8 cellular contexts compared by ENCODE assay signal in the genomic region with DNA sequence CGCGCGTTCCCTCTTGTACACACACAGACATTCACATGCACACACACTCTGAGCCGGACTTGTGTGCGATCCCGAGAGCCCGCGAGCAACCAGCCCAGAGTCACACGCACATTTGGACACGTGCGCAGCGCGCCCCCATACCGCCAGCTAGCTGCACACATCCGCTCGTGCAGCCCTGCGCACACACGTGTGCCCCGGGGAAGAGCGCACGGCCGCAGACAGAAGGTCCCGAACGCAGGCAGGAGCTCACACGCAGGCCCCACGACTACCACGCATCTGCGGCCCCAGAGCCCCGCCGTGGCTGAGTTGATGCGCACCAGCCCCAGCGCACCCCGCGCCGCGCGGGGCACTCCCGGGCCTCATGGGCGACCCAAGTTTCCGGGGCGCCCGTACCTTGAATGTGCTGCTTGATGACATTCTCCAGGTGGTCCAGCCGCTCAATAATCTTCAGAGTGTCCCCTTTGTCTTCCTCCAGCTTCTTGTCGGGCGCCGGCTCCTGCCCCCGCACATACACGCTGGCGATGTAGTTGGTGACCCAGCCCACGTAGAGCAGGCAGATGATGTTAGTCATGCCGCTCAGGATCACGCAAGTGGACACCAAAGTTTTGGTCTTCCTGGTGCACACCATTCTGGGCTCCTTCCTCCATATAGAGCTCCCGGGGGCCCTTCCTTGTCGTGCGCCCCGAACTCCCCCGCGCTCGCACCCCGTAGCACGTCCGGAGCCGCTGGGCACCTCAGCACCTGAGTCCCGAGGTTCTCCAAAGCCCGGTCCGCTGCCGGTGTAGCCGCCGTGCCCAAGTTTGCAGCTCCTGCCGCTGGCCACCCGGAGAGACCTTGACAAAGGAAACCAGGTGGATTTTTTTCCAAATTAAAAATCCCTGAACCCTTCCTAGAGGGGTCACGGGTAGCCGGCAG. TPM values are rescaled to one million over a fixed set of nuclear protein-coding genes. Genes with fewer than 3 reads are reported as not detected.
DNase-seq lines count a peak whose midpoint lies in the region; ATAC-seq and TF ChIP-seq lines count a peak whose summit lies in the region.

No MANE protein-coding gene starts in this region.

- POLR2A ChIA-PET in CD4-positive, alpha-beta memory T cell (lab: Charles Lee; ENCODE audit: partially characterized antibody): no interaction called here
- POLR2A ChIA-PET in activated CD4-positive, alpha-beta memory T cell treated with anti-CD3 and anti-CD28 coated beads, Interleukin-2, amount 10 ng/mL, durations not matched to agents 7 days and 5 days (lab: Charles Lee): no interaction called here

- peaks cover 0 to 10% (median 8%) of the 10 kb centered on the region in 4 donors for H3K4me1 Mint-ChIP-seq in CD4-positive, alpha-beta memory T cell
- peaks cover 8% of the 10 kb centered on the region for H3K4me1 Mint-ChIP-seq in activated CD4-positive, alpha-beta memory T cell treated with anti-CD3 and anti-CD28 coated beads, Interleukin-2, amount 10 ng/mL, durations not matched to agents 7 days and 5 days

- H3K4me3 ChIP-seq in CD4-positive, alpha-beta memory T cell (ENCODE audit: low read length in 2 of 2): peak overlapping the region in 1 of 2 donors; percentile 18
- H3K4me3 ChIP-seq in HUES48 (ENCODE audit: low read depth, low read length) (peak overlapping the region; percentile 65), fibroblast of villous mesenchyme (ENCODE audit: low read depth, low read length) (peak overlapping the region; percentile 55)

- TF ChIP-seq CTCF in fibroblast of villous mesenchyme (IDR thresholded peaks at IDR 0.05; ENCODE audit: insufficient read depth, low read depth, low read length): no peak

- H3K27ac Mint-ChIP-seq in CD4-positive, alpha-beta memory T cell: no peak overlapping the region
- H3K27ac Mint-ChIP-seq in activated CD4-positive, alpha-beta memory T cell treated with anti-CD3 and anti-CD28 coated beads, Interleukin-2, amount 10 ng/mL, durations not matched to agents 7 days and 5 days: no peak overlapping the region

- peaks cover 5% of the 10 kb centered on the region for H3K4me1 ChIP-seq in CD4-positive, alpha-beta memory T cell (ENCODE audit: insufficient read depth, low read length)
- H3K4me1 ChIP-seq in HUES48 (ENCODE audit: control insufficient read depth, insufficient read depth, low read length): peaks cover 11% of the 10 kb centered on the region

- ATAC-seq in GM18909 (IDR thresholded peaks at IDR 0.05; ENCODE audit: poor library complexity, unreplicated experiment): peak; percentile 17

- no peaks in the 10 kb centered on the region for H3K36me3 Mint-ChIP-seq in CD4-positive, alpha-beta memory T cell
- H3K36me3 Mint-ChIP-seq in activated CD4-positive, alpha-beta memory T cell treated with anti-CD3 and anti-CD28 coated beads, Interleukin-2, amount 10 ng/mL, durations not matched to agents 7 days and 5 days (ENCODE audit: low read depth): no peaks in the 10 kb centered on the region

- intact Hi-C loops in CD4-positive, alpha-beta memory T cell (cut with micrococcal nuclease): no loop called here

- DNase-seq in CD4-positive, alpha-beta memory T cell: no peak
- DNase-seq in activated CD4-positive, alpha-beta memory T cell treated with anti-CD3 and anti-CD28 coated beads, Interleukin-2, amount 10 ng/mL, durations not matched to agents 7 days and 5 days: peak; percentile 21
- DNase-seq in fibroblast of villous mesenchyme (ENCODE audit: low read depth): peak; percentile 13
- DNase-seq in nucleus accumbens (lab: John Stamatoyannopoulos, UW): peak in 29 of 56 donors; percentile 9 to 57 (median 29)
- no peak for DNase-seq in NCI-H187 treated with DMSO at 0.1 percent for 48 hours (lab: John Stamatoyannopoulos, UW)
- DNase-seq in cortex of kidney (lab: John Stamatoyannopoulos, UW): no peak

- H3K9me3 ChIP-seq in CD4-positive, alpha-beta memory T cell (ENCODE audit: control insufficient read depth in 1 of 2, low read length in 2 of 2): no peaks in the 10 kb centered on the region
- H3K9me3 ChIP-seq in HUES48 (ENCODE audit: control insufficient read depth, insufficient read depth, low read length): no peaks in the 10 kb centered on the region

- no peaks in the 10 kb centered on the region for H3K9me3 Mint-ChIP-seq in CD4-positive, alpha-beta memory T cell
- no peaks in the 10 kb centered on the region for H3K9me3 Mint-ChIP-seq in activated CD4-positive, alpha-beta memory T cell treated with anti-CD3 and anti-CD28 coated beads, Interleukin-2, amount 10 ng/mL, durations not matched to agents 7 days and 5 days

- CTCF ChIA-PET in CD4-positive, alpha-beta memory T cell (lab: Charles Lee; ENCODE audit: partially characterized antibody): interaction anchor here (1.3 kb wide), 1 partner anchor 593 kb away, joined by 3 read pairs; no protein-coding TSS in a partner anchor
- CTCF ChIA-PET in activated CD4-positive, alpha-beta memory T cell treated with anti-CD3 and anti-CD28 coated beads, Interleukin-2, amount 10 ng/mL, durations not matched to agents 7 days and 5 days (lab: Charles Lee): interaction anchor here (0.6 to 1.4 kb wide), 3 partner anchors 167 to 828 kb away, joined by 3 to 4 read pairs (median 3); no protein-coding TSS in a partner anchor

- H3K4me3 Mint-ChIP-seq in CD4-positive, alpha-beta memory T cell: peak overlapping the region; percentile 51 to 80 (median 64)
- H3K4me3 Mint-ChIP-seq in activated CD4-positive, alpha-beta memory T cell treated with anti-CD3 and anti-CD28 coated beads, Interleukin-2, amount 10 ng/mL, durations not matched to agents 7 days and 5 days: peak overlapping the region; percentile 57

- H3K27me3 ChIP-seq in CD4-positive, alpha-beta memory T cell (ENCODE audit: insufficient read depth, low read length): no peaks in the 10 kb centered on the region
- peaks cover 45% of the 10 kb centered on the region for H3K27me3 ChIP-seq in HUES48 (ENCODE audit: control insufficient read depth, insufficient read depth, low read length)

- H3K9ac ChIP-seq in HUES48 (ENCODE audit: low read depth, low read length): 0 out of 2 replicates have a peak overlapping the region, but pooled peaks have one; percentile 10

- H3K27me3 Mint-ChIP-seq in CD4-positive, alpha-beta memory T cell: peaks cover 39 to 45% of the 10 kb centered on the region in 2 donors
- peaks cover 65% of the 10 kb centered on the region for H3K27me3 Mint-ChIP-seq in activated CD4-positive, alpha-beta memory T cell treated with anti-CD3 and anti-CD28 coated beads, Interleukin-2, amount 10 ng/mL, durations not matched to agents 7 days and 5 days

- no peak overlapping the region for H3K27ac ChIP-seq in CD4-positive, alpha-beta memory T cell (ENCODE audit: low read depth, low read length)
- H3K27ac ChIP-seq in HUES48 (ENCODE audit: low read depth, low read length): no peak overlapping the region

- no peaks in the 10 kb centered on the region for H3K36me3 ChIP-seq in CD4-positive, alpha-beta memory T cell (ENCODE audit: insufficient read depth, low read length)
- no peaks in the 10 kb centered on the region for H3K36me3 ChIP-seq in HUES48 (ENCODE audit: control insufficient read depth, insufficient read depth, low read length)

RNA-seq across cellular contexts. Expression of a gene that starts 0.6 kb away (rescaled TPM):
- total RNA-seq in CD4-positive, alpha-beta memory T cell: not detected
- polyA plus RNA-seq in CD4-positive, alpha-beta memory T cell: not detected
- under 1 TPM; 0.60 to 0.93 TPM for total RNA-seq in activated CD4-positive, alpha-beta memory T cell treated with anti-CD3 and anti-CD28 coated beads, Interleukin-2, amount 10 ng/mL, durations not matched to agents 7 days and 5 days
- 5.2 and 11.7 TPM in 2 replicates for total RNA-seq in fibroblast of villous mesenchyme

Comparison
In these comparisons a context has a peak if more than half of its experiments do, and no peak if none do; other contexts are left out.
1. DNase-seq: peak in activated CD4-positive, alpha-beta memory T cell treated with anti-CD3 and anti-CD28 coated beads, Interleukin-2, amount 10 ng/mL, durations not matched to agents 7 days and 5 days (single experiment), fibroblast of villous mesenchyme (single experiment) and nucleus accumbens (29 of 56); none in CD4-positive, alpha-beta memory T cell (0 of 5), NCI-H187 treated with DMSO at 0.1 percent for 48 hours (single experiment) and cortex of kidney (single experiment).